ENCODE assay signal across 1 cellular context in genomic region chr6:37017606-37018005, GRCh38.
TF ChIP-seq lines count a peak whose summit lies in the region.

No MANE protein-coding gene starts in this region.

TF ChIP-seq in HCT116, 20 proteins besides CTCF, POLR2A, EP300 and RAD21:
- TF ChIP-seq TCF7L2 (IDR thresholded peaks at IDR 0.05; ENCODE audit: borderline replicate concordance, extremely low read depth, insufficient read depth, insufficient read length) (no peak), CEBPB (IDR thresholded peaks at IDR 0.05; ENCODE audit: low read depth) (no peak), SRF (IDR thresholded peaks at IDR 0.05; ENCODE audit: low read depth) (no peak), EZH2phosphoT487 (IDR thresholded peaks at IDR 0.05; ENCODE audit: borderline replicate concordance) (no peak), JUND (IDR thresholded peaks at IDR 0.05) (no peak), REST (IDR thresholded peaks at IDR 0.05; ENCODE audit: low read depth) (no peak), EGR1 (IDR thresholded peaks at IDR 0.05; ENCODE audit: low read depth) (no peak), SIN3A (IDR thresholded peaks at IDR 0.05; ENCODE audit: low read depth) (no peak), POLR2AphosphoS5 (IDR thresholded peaks at IDR 0.05; ENCODE audit: low read depth, low read length) (no peak), ELF1 (IDR thresholded peaks at IDR 0.05; ENCODE audit: borderline replicate concordance, low read depth) (no peak), SP1 (IDR thresholded peaks at IDR 0.05; ENCODE audit: low read depth) (no peak), CBX3 (IDR thresholded peaks at IDR 0.05; ENCODE audit: low read depth) (no peak), ZBTB33 (IDR thresholded peaks at IDR 0.05; ENCODE audit: extremely low read depth, insufficient replicate concordance, low read length) (no peak), EZH2 (IDR thresholded peaks at IDR 0.05) (no peak), ATF3 (IDR thresholded peaks at IDR 0.05) (no peak), YY1 (IDR thresholded peaks at IDR 0.05; ENCODE audit: extremely low read depth, insufficient replicate concordance, low read depth, low read length) (no peak)
TF ChIP-seq in HCT116: peak in this region for 0.
